ENCODE assay signal across 12 cellular contexts in genomic region chr1:59026472-59026948, GRCh38.
DNase-seq lines count a peak whose midpoint lies in the region; ATAC-seq and TF ChIP-seq lines count a peak whose summit lies in the region.
"Had no signal": no experiment of that assay in that cellular context is flagged by ENCODE, and none has a peak within 500 bp of the region (broad histone marks: within the 10 kb centered on the region; RNA-seq: fewer than 3 reads in every experiment).

No MANE protein-coding gene starts in this region.

- H2AFZ ChIP-seq in GM23338: no peak overlapping the region
- H2AFZ ChIP-seq: PC-9 had no signal

- H3K9ac ChIP-seq in subcutaneous abdominal adipose tissue (ENCODE audit: low read length in 5 of 5): no peak overlapping the region

- H3F3A ChIP-seq in GM23338 (replicated peaks; ENCODE audit: low read depth): no peaks in the 10 kb centered on the region

- intact Hi-C loops in posterior cingulate gyrus (cut with DNase I): no loop called here

- no peaks in the 10 kb centered on the region for H3K9me3 Mint-ChIP-seq in activated CD8-positive, alpha-beta memory T cell treated with anti-CD3 and anti-CD28 coated beads, Interleukin-2, amount 10 ng/mL, durations not matched to agents 7 days and 5 days (ENCODE audit: low read depth)
- H3K9me3 Mint-ChIP-seq in GM23338: no peaks in the 10 kb centered on the region

- H3K79me2 ChIP-seq in GM23338 (replicated peaks; ENCODE audit: insufficient read depth): no peaks in the 10 kb centered on the region

- no peak overlapping the region for H3K4me3 ChIP-seq in subcutaneous abdominal adipose tissue (ENCODE audit: low read depth in 1 of 5, low read length in 5 of 5)
- H3K4me3 ChIP-seq in GM23338: no peak overlapping the region
- H3K4me3 ChIP-seq: ascending aorta, HAP-1, PC-9 had no signal

- H3K4me1 Mint-ChIP-seq in activated CD8-positive, alpha-beta memory T cell treated with anti-CD3 and anti-CD28 coated beads, Interleukin-2, amount 10 ng/mL, durations not matched to agents 7 days and 5 days: peaks cover 28% of the 10 kb centered on the region
- H3K4me1 Mint-ChIP-seq in GM23338: peaks cover 6% of the 10 kb centered on the region

- peaks cover 3% of the 10 kb centered on the region for H3K36me3 Mint-ChIP-seq in activated CD8-positive, alpha-beta memory T cell treated with anti-CD3 and anti-CD28 coated beads, Interleukin-2, amount 10 ng/mL, durations not matched to agents 7 days and 5 days
- H3K36me3 Mint-ChIP-seq in GM23338 (ENCODE audit: low read depth): no peaks in the 10 kb centered on the region
- H3K36me3 Mint-ChIP-seq: CD14-positive monocyte had no signal

- no peak overlapping the region for H3K4me2 ChIP-seq in GM23338
- H3K4me2 ChIP-seq: PC-9 had no signal

- H4K20me1 ChIP-seq in GM23338 (replicated peaks; ENCODE audit: insufficient read depth): no peaks in the 10 kb centered on the region

- H3K27ac ChIP-seq in subcutaneous abdominal adipose tissue (ENCODE audit: low read depth, low read length): peak overlapping the region; percentile 13
- no peak overlapping the region for H3K27ac ChIP-seq in GM23338 (ENCODE audit: low read depth)
- H3K27ac ChIP-seq: ascending aorta, PC-9 had no signal

- peak; percentile 45 for ATAC-seq in activated CD8-positive, alpha-beta memory T cell treated with anti-CD3 and anti-CD28 coated beads, Interleukin-2, amount 10 ng/mL, durations not matched to agents 7 days and 5 days
- ATAC-seq in HG03196 (IDR thresholded peaks at IDR 0.05; ENCODE audit: unreplicated experiment): peak; percentile 18
- ATAC-seq in GM21360 (IDR thresholded peaks at IDR 0.05; ENCODE audit: unreplicated experiment): no peak
- no peak for ATAC-seq in GM23338

- CTCF ChIA-PET in activated CD8-positive, alpha-beta memory T cell treated with anti-CD3 and anti-CD28 coated beads, Interleukin-2, amount 10 ng/mL, durations not matched to agents 7 days and 5 days (lab: Charles Lee): no interaction called here

- H3K27me3 Mint-ChIP-seq in activated CD8-positive, alpha-beta memory T cell treated with anti-CD3 and anti-CD28 coated beads, Interleukin-2, amount 10 ng/mL, durations not matched to agents 7 days and 5 days: no peaks in the 10 kb centered on the region
- H3K27me3 Mint-ChIP-seq in GM23338 (ENCODE audit: insufficient read depth, low read depth, poor library complexity): peaks cover 2% of the 10 kb centered on the region

- peaks cover 7% of the 10 kb centered on the region; the same call in 1 of the 2 replicates for H3K9me2 ChIP-seq in GM23338 (ENCODE audit: insufficient read depth)

- H3K4me1 ChIP-seq in subcutaneous abdominal adipose tissue (ENCODE audit: control insufficient read depth in 5 of 5, insufficient read depth in 5 of 5, low read length in 5 of 5) (peaks cover 0 to 8% (median 0%) of the 10 kb centered on the region in 5 donors), GM23338 (ENCODE audit: insufficient read depth) (no peaks in the 10 kb centered on the region)
- H3K4me1 ChIP-seq: ascending aorta, HAP-1 had no signal

- H3K27me3 ChIP-seq in subcutaneous abdominal adipose tissue (ENCODE audit: control insufficient read depth in 5 of 5, insufficient read depth in 4 of 5, low read length in 5 of 5): no peaks in the 10 kb centered on the region
- no peaks in the 10 kb centered on the region for H3K27me3 ChIP-seq in GM23338 (ENCODE audit: insufficient read depth)
- H3K27me3 ChIP-seq: ascending aorta had no signal

- DNase-seq in activated CD8-positive, alpha-beta memory T cell treated with anti-CD3 and anti-CD28 coated beads, Interleukin-2, amount 10 ng/mL, durations not matched to agents 7 days and 5 days: no peak
- no peak for DNase-seq in activated CD8-positive, alpha-beta memory T cell treated with anti-CD3 and anti-CD28 coated beads, Interleukin-2, amount 50 U/mL, for 4 hours
- peak; percentile 23 for DNase-seq in astrocyte of the hippocampus (ENCODE audit: low read depth, low spot score)
- no peak for DNase-seq in posterior cingulate gyrus
- no peak for DNase-seq in GM23338 (ENCODE audit: low spot score)
- DNase-seq: PC-9 had no signal

- no peak overlapping the region for H3K4me3 Mint-ChIP-seq in activated CD8-positive, alpha-beta memory T cell treated with anti-CD3 and anti-CD28 coated beads, Interleukin-2, amount 10 ng/mL, durations not matched to agents 7 days and 5 days
- H3K4me3 Mint-ChIP-seq in GM23338: no peak overlapping the region
- H3K4me3 Mint-ChIP-seq: CD14-positive monocyte had no signal

- no peak for TF ChIP-seq CTCF in GM23338 (conservative IDR thresholded peaks at IDR 0.05; ENCODE audit: low read depth in 2 of 2)

- H3K27ac Mint-ChIP-seq in activated CD8-positive, alpha-beta memory T cell treated with anti-CD3 and anti-CD28 coated beads, Interleukin-2, amount 10 ng/mL, durations not matched to agents 7 days and 5 days: peak overlapping the region; percentile 76
- no peak overlapping the region for H3K27ac Mint-ChIP-seq in GM23338
- H3K27ac Mint-ChIP-seq: CD14-positive monocyte had no signal

- H3K9me3 ChIP-seq in subcutaneous abdominal adipose tissue (ENCODE audit: control insufficient read depth in 5 of 5, low read length in 5 of 5): no peaks in the 10 kb centered on the region
- H3K9me3 ChIP-seq: ascending aorta, HAP-1 had no signal

- H3K36me3 ChIP-seq in subcutaneous abdominal adipose tissue (ENCODE audit: control insufficient read depth in 5 of 5, insufficient read depth in 5 of 5, low read length in 5 of 5) (no peaks in the 10 kb centered on the region), GM23338 (ENCODE audit: insufficient read depth) (no peaks in the 10 kb centered on the region)
- H3K36me3 ChIP-seq: ascending aorta, HAP-1 had no signal

TF ChIP-seq in GM23338, 12 proteins besides CTCF, POLR2A, EP300 and RAD21 (continues in another document):
- TF ChIP-seq NANOG (IDR thresholded peaks at IDR 0.05; ENCODE audit: borderline replicate concordance) (no peak), EZH2phosphoT487 (IDR thresholded peaks at IDR 0.05; ENCODE audit: unreplicated experiment) (no peak), POLR2AphosphoS5 (IDR thresholded peaks at IDR 0.05; ENCODE audit: low read depth) (no peak), ZNF462 (CRISPR knock-in tag; IDR thresholded peaks at IDR 0.05) (no peak), CREB1 (CRISPR knock-in tag; IDR thresholded peaks at IDR 0.05; ENCODE audit: low read depth) (no peak), JUNB (IDR thresholded peaks at IDR 0.05; ENCODE audit: unreplicated experiment) (no peak), EZH2 (IDR thresholded peaks at IDR 0.05; ENCODE audit: low read depth, unreplicated experiment) (no peak), ZNF114 (CRISPR knock-in tag; IDR thresholded peaks at IDR 0.05) (no peak)

Comparison
In these comparisons a context has a peak if more than half of its experiments do, and no peak if none do; other contexts are left out.
1. ATAC-seq: peak in activated CD8-positive, alpha-beta memory T cell treated with anti-CD3 and anti-CD28 coated beads, Interleukin-2, amount 10 ng/mL, durations not matched to agents 7 days and 5 days (single experiment) and HG03196 (single experiment); none in GM21360 (single experiment) and GM23338 (single experiment).